In the genomic region with DNA sequence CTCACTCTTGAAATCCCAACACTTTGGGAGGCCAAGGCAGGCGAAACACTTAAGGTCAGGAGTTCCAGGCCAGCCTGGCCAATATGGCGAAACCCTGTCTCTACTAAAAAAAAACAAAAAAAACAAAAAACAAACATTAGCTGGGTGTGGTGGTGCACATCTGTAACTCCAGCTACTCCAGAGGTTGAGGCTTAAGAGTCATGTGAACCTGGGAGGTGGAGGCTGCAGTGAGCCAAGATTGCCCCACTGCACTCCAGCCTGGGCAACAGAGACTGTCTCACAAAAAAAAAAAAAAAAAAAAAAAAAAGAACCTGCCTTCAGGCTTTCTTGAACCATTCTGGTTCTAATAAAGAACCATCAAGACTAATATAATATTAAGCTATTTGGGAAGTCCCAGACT, we compare ENCODE assay signal across 24 cellular contexts. TPM values are rescaled to one million over a fixed set of nuclear protein-coding genes. Genes with fewer than 3 reads are reported as not detected.
A peak's percentile ranks its signal among the peaks of the same experiment; 100 is the strongest.
DNase-seq lines count a peak whose midpoint lies in the region; ATAC-seq and TF ChIP-seq lines count a peak whose summit lies in the region.
"Had no signal": no experiment of that assay in that cellular context is flagged by ENCODE, and none has a peak within 500 bp of the region (broad histone marks: within the 10 kb centered on the region; RNA-seq: fewer than 3 reads in every experiment).

No MANE protein-coding gene starts in this region.

- TF ChIP-seq CTCF in left lung (IDR thresholded peaks at IDR 0.05), result no peak

- H3K4me3 ChIP-seq in left lung, result no peak overlapping the region
- H3K4me3 ChIP-seq in skeletal muscle tissue (ENCODE audit: low read length in 3 of 3), result no peak overlapping the region
- H3K4me3 ChIP-seq: GM23248 had no signal

- H3K27ac ChIP-seq in left lung (peak overlapping the region in 1 of 2 donors; percentile 76), skeletal muscle tissue (ENCODE audit: low read depth, low read length) (peak overlapping the region; percentile 15)
- H3K27ac ChIP-seq: GM23248 had no signal

- DNase-seq in GF-D8 (lab: John Stamatoyannopoulos, UW) (peak; percentile 36), MV-4-11 (lab: John Stamatoyannopoulos, UW) (peak; percentile 24), left lung (no peak), iPS-NIHi7 (ENCODE audit: extremely low spot score) (no peak), Kasumi-1 (lab: John Stamatoyannopoulos, UW) (no peak)
- DNase-seq: BE2C, Calu3, DMS79 treated with DMSO at 0.1 percent for 48 hours, GM23248, H9, IMR-90, KG1, MM.1S, NCI-H1092 treated with DMSO at 0.1 percent for 48 hours, NCI-H1436 treated with DMSO at 0.1 percent for 48 hours, NCI-H187 treated with DMSO at 0.1 percent for 48 hours, NCI-H2171 treated with DMSO at 0.1 percent for 48 hours, NCI-H345, NCI-H524, NCI-H748 treated with DMSO at 0.1 percent for 48 hours, SK-N-SH, SW 1271 had no signal

- intact Hi-C loops in left lung (cut with DNase I), result no loop called here

- H3K9ac ChIP-seq in skeletal muscle tissue (ENCODE audit: low read depth in 1 of 3, low read length in 3 of 3), result no peak overlapping the region
- H3K9ac ChIP-seq: GM23248, SK-N-SH had no signal

- no peaks in the 10 kb centered on the region for H3K9me3 ChIP-seq in left lung
- no peaks in the 10 kb centered on the region for H3K9me3 ChIP-seq in skeletal muscle tissue (ENCODE audit: control insufficient read depth in 3 of 3, low read length in 3 of 3)
- H3K9me3 ChIP-seq: BE2C, SK-N-SH had no signal

- peaks cover 0 to 71% of the 10 kb centered on the region in 2 donors for H3K36me3 ChIP-seq in left lung
- H3K36me3 ChIP-seq in skeletal muscle tissue (ENCODE audit: control insufficient read depth in 3 of 3, insufficient read depth in 3 of 3, low read length in 3 of 3), result peaks cover 19 to 35% (median 23%) of the 10 kb centered on the region in 3 donors

- H3K27me3 ChIP-seq in left lung (no peaks in the 10 kb centered on the region), skeletal muscle tissue (ENCODE audit: control insufficient read depth in 3 of 3, insufficient read depth in 3 of 3, low read length in 3 of 3) (no peaks in the 10 kb centered on the region)
- H3K27me3 ChIP-seq: BE2C had no signal

- peaks cover 0 to 38% of the 10 kb centered on the region in 2 donors for H3K4me1 ChIP-seq in left lung
- peaks cover 2 to 3% (median 3%) of the 10 kb centered on the region in 3 donors for H3K4me1 ChIP-seq in skeletal muscle tissue (ENCODE audit: control insufficient read depth in 3 of 3, insufficient read depth in 3 of 3, low read length in 3 of 3)

- ATAC-seq in left lung (peak; percentile 53), GM18520 (IDR thresholded peaks at IDR 0.05; ENCODE audit: unreplicated experiment) (no peak)

RNA-seq across cellular contexts. Expression of a gene that starts 16.5 kb away (rescaled TPM):
- total RNA-seq in left lung (100 to 1,000 TPM; 152 to 158 TPM), skeletal muscle tissue (69.9 TPM)

RNA-seq across cellular contexts. Expression of a gene that starts 23.6 kb away (rescaled TPM):
- total RNA-seq in left lung, result 10 to 100 TPM; 21.8 to 33.4 TPM
- 9.4 TPM for total RNA-seq in skeletal muscle tissue

Comparison
In these comparisons a context has a peak if more than half of its experiments do, and no peak if none do; other contexts are left out.
1. DNase-seq: peak in GF-D8 (single experiment) and MV-4-11 (single experiment); none in left lung (0 of 2), iPS-NIHi7 (single experiment) and Kasumi-1 (0 of 2).